Comparison of ENCODE assay signal across 11 cellular contexts in genomic region chr16:85286066-85286712, GRCh38.
DNase-seq lines count a peak whose midpoint lies in the region; TF ChIP-seq lines count a peak whose summit lies in the region.
"Had no signal": no experiment of that assay in that cellular context is flagged by ENCODE, and none has a peak within 500 bp of the region (broad histone marks: within the 10 kb centered on the region; RNA-seq: fewer than 3 reads in every experiment).

No MANE protein-coding gene starts in this region.

- H3K27ac Mint-ChIP-seq in glutamatergic neuron (ENCODE audit: unreplicated experiment) (peak overlapping the region; percentile 95), osteocyte (ENCODE audit: unreplicated experiment) (peak overlapping the region; percentile 29)
- H3K27ac Mint-ChIP-seq in activated CD4-positive, alpha-beta T cell treated with anti-CD3 and anti-CD28 coated beads, Interleukin-2, amount 10 ng/mL, durations not matched to agents 7 days and 5 days, result no peak overlapping the region

- POLR2A ChIA-PET in activated CD4-positive, alpha-beta T cell treated with anti-CD3 and anti-CD28 coated beads, Interleukin-2, amount 10 ng/mL, durations not matched to agents 7 days and 5 days (lab: Charles Lee), result no interaction called here

- peaks cover 59% of the 10 kb centered on the region for H3K4me1 Mint-ChIP-seq in glutamatergic neuron (ENCODE audit: low read depth, unreplicated experiment)
- H3K4me1 Mint-ChIP-seq in osteocyte (ENCODE audit: unreplicated experiment), result peaks cover 32% of the 10 kb centered on the region
- H3K4me1 Mint-ChIP-seq in activated CD4-positive, alpha-beta T cell treated with anti-CD3 and anti-CD28 coated beads, Interleukin-2, amount 10 ng/mL, durations not matched to agents 7 days and 5 days, result no peaks in the 10 kb centered on the region
- H3K4me1 Mint-ChIP-seq: CD4-positive, CD25-positive, alpha-beta regulatory T cell had no signal

- DNase-seq in AG08396 (ENCODE audit: low spot score), result peak; percentile 82
- DNase-seq in anterior cingulate cortex (lab: John Stamatoyannopoulos, UW), result peak in 57 of 58 donors; percentile 23 to 97 (median 84)
- DNase-seq in glutamatergic neuron, result no peak
- DNase-seq in osteocyte (ENCODE audit: extremely low spot score, unreplicated experiment), result no peak
- DNase-seq in activated CD4-positive, alpha-beta T cell treated with anti-CD3 and anti-CD28 coated beads, Interleukin-2, amount 10 ng/mL, durations not matched to agents 7 days and 5 days, result no peak
- no peak for DNase-seq in NCI-H1105 treated with DMSO at 0.1 percent for 48 hours (lab: John Stamatoyannopoulos, UW)
- DNase-seq in HuH-7.5 (ENCODE audit: low spot score), result no peak
- no peak for DNase-seq in DMS79 (lab: John Stamatoyannopoulos, UW)
- DNase-seq: activated T-cell treated with anti-CD3 and anti-CD28 coated beads, Interleukin-2, amount 50 U/mL, for 4 hours; CD4-positive, CD25-positive, alpha-beta regulatory T cell; MM.1S had no signal

- peak overlapping the region; percentile 54 for H3K4me3 Mint-ChIP-seq in glutamatergic neuron (ENCODE audit: unreplicated experiment)
- H3K4me3 Mint-ChIP-seq in osteocyte (ENCODE audit: unreplicated experiment), result no peak overlapping the region
- no peak overlapping the region for H3K4me3 Mint-ChIP-seq in activated CD4-positive, alpha-beta T cell treated with anti-CD3 and anti-CD28 coated beads, Interleukin-2, amount 10 ng/mL, durations not matched to agents 7 days and 5 days
- H3K4me3 Mint-ChIP-seq: activated T-cell treated with anti-CD3 and anti-CD28 coated beads, Interleukin-2, amount 50 U/mL, for 4 hours; CD4-positive, CD25-positive, alpha-beta regulatory T cell had no signal

- H3K27me3 Mint-ChIP-seq in glutamatergic neuron (ENCODE audit: unreplicated experiment), result peaks cover 24% of the 10 kb centered on the region
- H3K27me3 Mint-ChIP-seq in osteocyte (ENCODE audit: unreplicated experiment), result no peaks in the 10 kb centered on the region
- H3K27me3 Mint-ChIP-seq in activated CD4-positive, alpha-beta T cell treated with anti-CD3 and anti-CD28 coated beads, Interleukin-2, amount 10 ng/mL, durations not matched to agents 7 days and 5 days, result no peaks in the 10 kb centered on the region
- H3K27me3 Mint-ChIP-seq: CD4-positive, CD25-positive, alpha-beta regulatory T cell had no signal

- H3K36me3 Mint-ChIP-seq in glutamatergic neuron (ENCODE audit: unreplicated experiment) (no peaks in the 10 kb centered on the region), osteocyte (ENCODE audit: unreplicated experiment) (no peaks in the 10 kb centered on the region)
- no peaks in the 10 kb centered on the region for H3K36me3 Mint-ChIP-seq in activated CD4-positive, alpha-beta T cell treated with anti-CD3 and anti-CD28 coated beads, Interleukin-2, amount 10 ng/mL, durations not matched to agents 7 days and 5 days (ENCODE audit: low read depth)
- H3K36me3 Mint-ChIP-seq: CD4-positive, CD25-positive, alpha-beta regulatory T cell had no signal

- CTCF ChIA-PET in activated CD4-positive, alpha-beta T cell treated with anti-CD3 and anti-CD28 coated beads, Interleukin-2, amount 10 ng/mL, durations not matched to agents 7 days and 5 days (lab: Charles Lee), result interaction anchor here (0.6 kb wide), 1 partner anchor 334 kb away, joined by 3 read pairs; no protein-coding TSS in a partner anchor

- H3K9me3 Mint-ChIP-seq in glutamatergic neuron (ENCODE audit: unreplicated experiment) (peaks cover 21% of the 10 kb centered on the region), osteocyte (ENCODE audit: unreplicated experiment) (no peaks in the 10 kb centered on the region)
- no peaks in the 10 kb centered on the region for H3K9me3 Mint-ChIP-seq in activated CD4-positive, alpha-beta T cell treated with anti-CD3 and anti-CD28 coated beads, Interleukin-2, amount 10 ng/mL, durations not matched to agents 7 days and 5 days
- H3K9me3 Mint-ChIP-seq: activated T-cell treated with anti-CD3 and anti-CD28 coated beads, Interleukin-2, amount 50 U/mL, for 4 hours; CD4-positive, CD25-positive, alpha-beta regulatory T cell had no signal

- TF ChIP-seq CTCF in glutamatergic neuron (IDR thresholded peaks at IDR 0.05; ENCODE audit: partially characterized antibody, unreplicated experiment) (no peak), osteocyte (IDR thresholded peaks at IDR 0.05) (no peak)

Comparison
In these comparisons a context has a peak if more than half of its experiments do, and no peak if none do; other contexts are left out.
1. DNase-seq: peak in AG08396 (single experiment) and anterior cingulate cortex (57 of 58); none in glutamatergic neuron (single experiment), osteocyte (single experiment), activated CD4-positive, alpha-beta T cell treated with anti-CD3 and anti-CD28 coated beads, Interleukin-2, amount 10 ng/mL, durations not matched to agents 7 days and 5 days (single experiment), NCI-H1105 treated with DMSO at 0.1 percent for 48 hours (single experiment), HuH-7.5 (single experiment) and DMS79 (single experiment).